ENCODE assay signal across 9 cellular contexts in genomic region chr11:13963169-13963948, GRCh38. TPM values are rescaled to one million over a fixed set of nuclear protein-coding genes. Genes with fewer than 3 reads are reported as not detected.
DNase-seq lines count a peak whose midpoint lies in the region; ATAC-seq and TF ChIP-seq lines count a peak whose summit lies in the region.
"Had no signal": no experiment of that assay in that cellular context is flagged by ENCODE, and none has a peak within 500 bp of the region (broad histone marks: within the 10 kb centered on the region; RNA-seq: fewer than 3 reads in every experiment).

No MANE protein-coding gene starts in this region.

- intact Hi-C loops in mammary epithelial cell (cut with micrococcal nuclease) = no loop called here
- intact Hi-C loops in right lobe of liver (cut with DNase I) = loop anchor here in 1 of 2 donors (10.0 kb wide), 1 partner anchor 191 kb away; no protein-coding TSS in a partner anchor
- intact Hi-C loops in stomach (cut with DNase I; ENCODE audit: low total_unique reads) = loop anchor here (10.0 kb wide), 1 partner anchor 181 kb away; no protein-coding TSS in a partner anchor

- in situ Hi-C loops in mammary epithelial cell (cut with MboI; ENCODE audit: low sequenced_read_pairs in 2 of 2) = loop anchor here (10.0 to 25.0 kb wide), 2 partner anchors 174 to 181 kb away; no protein-coding TSS in a partner anchor

- peak overlapping the region; percentile 2 for H2AFZ ChIP-seq in mammary epithelial cell (ENCODE audit: low read depth, low read length)

- no peaks in the 10 kb centered on the region for H3K36me3 ChIP-seq in mammary epithelial cell (ENCODE audit: insufficient read depth, low read length)
- H3K36me3 ChIP-seq in right lobe of liver = no peaks in the 10 kb centered on the region
- H3K36me3 ChIP-seq in stomach = no peaks in the 10 kb centered on the region

- no TSS peak for BruUV-seq in mammary epithelial cell (replicated peaks; lab: Mats Ljungman, UMichigan)

- ATAC-seq in right lobe of liver = peak; percentile 5 to 35 (median 25)
- no peak for ATAC-seq in GM21619 (IDR thresholded peaks at IDR 0.05; ENCODE audit: unreplicated experiment)
- ATAC-seq in GM21786 (IDR thresholded peaks at IDR 0.05; ENCODE audit: unreplicated experiment) = no peak

- peaks cover 46% of the 10 kb centered on the region for H3K27me3 ChIP-seq in mammary epithelial cell (ENCODE audit: insufficient read depth, low read length)
- peaks cover 9 to 18% of the 10 kb centered on the region in 2 donors for H3K27me3 ChIP-seq in right lobe of liver
- peaks cover 0 to 72% (median 35%) of the 10 kb centered on the region in 3 donors for H3K27me3 ChIP-seq in stomach

- H3K27ac ChIP-seq in mammary epithelial cell (ENCODE audit: insufficient read depth, low read depth, low read length) (no peak overlapping the region), right lobe of liver (no peak overlapping the region), stomach (peak overlapping the region; percentile 69 to 85 (median 82))

- CTCF ChIA-PET in mammary epithelial cell (lab: Charles Lee; ENCODE audit: low non-redundant PET) = interaction anchor here (0.7 kb wide), 1 partner anchor 188 kb away, joined by 4 read pairs; no protein-coding TSS in a partner anchor

- no peaks in the 10 kb centered on the region for H4K20me1 ChIP-seq in mammary epithelial cell (ENCODE audit: insufficient read depth, low read length)

- 3% methylated on average over 28 of the region's 60 CpGs for WGBS in mammary epithelial cell (ENCODE audit: low coverage, missing lambda C conversion rate)
- WGBS in right lobe of liver (ENCODE audit: insufficient coverage, low coverage, low lambda C conversion rate, missing lambda C conversion rate) = 0% methylated on average over 1 of the region's 60 CpGs
- WGBS in stomach, 5 donors = 1 to 3% (median 2%) methylated on average over 15 to 60 of the region's 60 CpGs

- TF ChIP-seq POLR2A in right lobe of liver (IDR thresholded peaks at IDR 0.05) (no peak), stomach (IDR thresholded peaks at IDR 0.05) (no peak)

- dilution Hi-C loops in mammary epithelial cell (cut with HindIII; ENCODE audit: low sequenced_read_pairs) = loop anchor here (5.0 to 25.0 kb wide), 2 partner anchors 86 to 274 kb away; no protein-coding TSS in a partner anchor

- peak overlapping the region; percentile 47 for H3K4me2 ChIP-seq in mammary epithelial cell (ENCODE audit: insufficient read depth, low read depth, low read length)

- no peak overlapping the region for H3K9ac ChIP-seq in mammary epithelial cell (ENCODE audit: insufficient read depth, low read length)

- DNase-seq in NOMO-1 treated with DMSO at 0.1 percent for 48 hours (lab: John Stamatoyannopoulos, UW; ENCODE audit: unreplicated experiment) (peak; percentile 49), NOMO-1 treated with dmso at 0.1 percent for 144 hours (lab: John Stamatoyannopoulos, UW; ENCODE audit: unreplicated experiment) (no peak), mammary epithelial cell (no peak), right lobe of liver (peak in 1 of 3 donors; percentile 33), stomach (no peak), NCI-H2227 treated with DMSO at 0.1 percent for 48 hours (lab: John Stamatoyannopoulos, UW) (no peak)

- TF ChIP-seq CTCF in mammary epithelial cell (conservative IDR thresholded peaks at IDR 0.05 in 1 of 2, IDR thresholded peaks at IDR 0.05 in 1 of 2; ENCODE audit: extremely low read depth in 1 of 2, insufficient read depth in 1 of 2, low read depth in 1 of 2, low read length in 2 of 2) (no peak), right lobe of liver (IDR thresholded peaks at IDR 0.05) (no peak), stomach (IDR thresholded peaks at IDR 0.05) (no peak)

- H3K4me3 ChIP-seq in mammary epithelial cell (replicated peaks in 1 of 3; ENCODE audit: insufficient read depth in 1 of 3, low read depth in 2 of 3, low read length in 3 of 3) = no peak overlapping the region
- peak overlapping the region in 2 of 3 donors; percentile 9 to 24 for H3K4me3 ChIP-seq in right lobe of liver
- peak overlapping the region; percentile 55 to 61 (median 58) for H3K4me3 ChIP-seq in stomach

- H3K79me2 ChIP-seq in mammary epithelial cell (ENCODE audit: insufficient read depth, low read length) = no peaks in the 10 kb centered on the region

- no peak for TF ChIP-seq EP300 in stomach (IDR thresholded peaks at IDR 0.05)

- H3K9me3 ChIP-seq in mammary epithelial cell (replicated peaks; ENCODE audit: insufficient read depth, low read length) (no peaks in the 10 kb centered on the region), right lobe of liver (no peaks in the 10 kb centered on the region), stomach (no peaks in the 10 kb centered on the region)

- H3K4me1 ChIP-seq in mammary epithelial cell (ENCODE audit: insufficient read depth, low read length) (peaks cover 10% of the 10 kb centered on the region), right lobe of liver (peaks cover 0 to 24% (median 0%) of the 10 kb centered on the region in 4 donors), stomach (peaks cover 27 to 62% (median 46%) of the 10 kb centered on the region in 4 donors)

RNA-seq across cellular contexts. Expression of gene SPON1, which starts 0.8 kb away (rescaled TPM):
- under 1 TPM in 1 of 2 donors, not detected in 1; 0.17 TPM for total RNA-seq in mammary epithelial cell
- polyA plus RNA-seq in mammary epithelial cell = not detected
- not detected for polyA minus RNA-seq in mammary epithelial cell
- 1 to 10 TPM in 4 of 6 experiments, under 1 TPM in 2; 0.51 to 2.4 (median 1.6) TPM for total RNA-seq in right lobe of liver
- 100 to 1,000 TPM in 1 of 5 donors, 10 to 100 TPM in 4; 17.5 to 122 (median 73.6) TPM for total RNA-seq in stomach
- 10 to 100 TPM in 1 of 3 donors, 1 to 10 TPM in 2; 9.3 to 14.2 (median 9.9) TPM for polyA plus RNA-seq in stomach
- polyA plus RNA-seq: endothelial cell of umbilical vein had no signal

Comparison
In these comparisons a context has a peak if more than half of its experiments do, and no peak if none do; other contexts are left out.
1. H3K27ac ChIP-seq: peak in stomach (5 of 5); none in mammary epithelial cell (single experiment) and right lobe of liver (0 of 3).
2. H3K4me3 ChIP-seq: peak in right lobe of liver (2 of 3) and stomach (4 of 4); none in mammary epithelial cell (0 of 3).
3. ATAC-seq: peak in right lobe of liver (4 of 4); none in GM21619 (single experiment) and GM21786 (single experiment).
4. RNA of gene SPON1, which starts 0.8 kb away (total RNA-seq): 17.5 to 122 TPM in stomach; 0.51 to 2.4 TPM in right lobe of liver and 0.17 TPM in mammary epithelial cell; every median in the first group is over 4 times any median in the second.